ENCODE assay signal across 1 cellular context in genomic region chr17:46178550-46179198, GRCh38.
TF ChIP-seq lines count a peak whose summit lies in the region.

No MANE protein-coding gene starts in this region.

TF ChIP-seq in H1, 55 proteins besides CTCF, POLR2A, EP300 and RAD21:
- TF ChIP-seq TAF7 (optimal IDR thresholded peaks at IDR 0.05; ENCODE audit: borderline replicate concordance, low read depth, low read length), result no peak
- no peak for TF ChIP-seq CREB1 (IDR thresholded peaks at IDR 0.05)
- no peak for TF ChIP-seq SIX5 (IDR thresholded peaks at IDR 0.05; ENCODE audit: low read depth, low read length)
- TF ChIP-seq ATF2 (IDR thresholded peaks at IDR 0.05; ENCODE audit: low read length), result no peak
- no peak for TF ChIP-seq ZNF274 (IDR thresholded peaks at IDR 0.05; ENCODE audit: borderline replicate concordance, extremely low read depth, low read length)
- peak; percentile 69; the same call in 1 of the 2 replicates for TF ChIP-seq JUND (IDR thresholded peaks at IDR 0.05; ENCODE audit: low read length)
- TF ChIP-seq SRF (IDR thresholded peaks at IDR 0.05; ENCODE audit: low read depth, low read length), result no peak
- no peak for TF ChIP-seq E2F6 (IDR thresholded peaks at IDR 0.05)
- no peak for TF ChIP-seq CHD7 (IDR thresholded peaks at IDR 0.05; ENCODE audit: insufficient replicate concordance, low read length)
- peak; percentile 39; the same call in 1 of the 2 replicates for TF ChIP-seq ATF3 (IDR thresholded peaks at IDR 0.05; ENCODE audit: insufficient read depth, low read depth, low read length)
- no peak for TF ChIP-seq SP4 (IDR thresholded peaks at IDR 0.05; ENCODE audit: low read length)
- no peak for TF ChIP-seq KDM4A (IDR thresholded peaks at IDR 0.05; ENCODE audit: low read depth, low read length, severe bottlenecking)
- no peak for TF ChIP-seq KDM1A (IDR thresholded peaks at IDR 0.05; ENCODE audit: borderline replicate concordance, low read length)
- peak; percentile 98 for TF ChIP-seq CEBPB (IDR thresholded peaks at IDR 0.05; ENCODE audit: low read depth, low read length)
- TF ChIP-seq BRCA1 (IDR thresholded peaks at IDR 0.05; ENCODE audit: low read depth, low read length), result no peak
- no peak for TF ChIP-seq TAF1 (IDR thresholded peaks at IDR 0.05; ENCODE audit: low read depth, low read length)
- no peak for TF ChIP-seq RXRA (IDR thresholded peaks at IDR 0.05; ENCODE audit: insufficient read depth, low read depth, low read length)
- no peak for TF ChIP-seq FOSL1 (IDR thresholded peaks at IDR 0.05; ENCODE audit: insufficient read depth, low read depth, low read length)
- no peak for TF ChIP-seq USF2 (IDR thresholded peaks at IDR 0.05; ENCODE audit: low read length)
- no peak for TF ChIP-seq NRF1 (IDR thresholded peaks at IDR 0.05; ENCODE audit: low read depth, low read length)
